Comparison of ENCODE assay signal across 12 cellular contexts in the genomic region with DNA sequence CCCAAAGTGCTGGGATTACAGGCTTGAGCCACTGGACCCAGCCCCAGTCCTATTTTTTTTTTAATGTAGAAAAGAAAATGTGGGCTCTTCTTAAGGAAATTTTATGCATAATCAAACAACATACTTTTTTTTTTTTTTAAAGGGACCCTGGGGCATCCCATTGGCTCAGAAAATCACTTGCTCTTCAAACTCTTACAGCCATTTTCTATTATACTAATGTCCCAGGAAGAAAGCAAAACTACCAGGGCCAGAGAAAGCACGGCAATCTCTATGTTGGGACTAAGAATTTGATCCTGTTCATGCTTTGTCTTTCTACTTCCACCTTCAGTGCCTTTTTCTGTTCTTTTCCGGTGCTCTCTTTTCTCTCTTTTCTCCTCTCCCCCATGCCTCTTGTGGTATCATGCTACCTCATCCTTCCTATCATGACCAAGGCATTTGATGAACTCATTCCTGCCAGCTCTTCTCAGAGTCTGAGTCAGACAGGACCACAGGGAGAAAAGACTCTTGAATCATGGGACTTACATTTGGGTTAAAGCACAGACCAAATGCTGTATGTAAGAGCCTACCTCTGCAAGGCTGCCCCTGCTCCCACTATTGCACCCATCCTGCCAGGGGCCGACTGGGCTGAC.
DNase-seq lines count a peak whose midpoint lies in the region; ATAC-seq lines count a peak whose summit lies in the region.
"Had no signal": no experiment of that assay in that cellular context is flagged by ENCODE, and none has a peak within 500 bp of the region (broad histone marks: within the 10 kb centered on the region; RNA-seq: fewer than 3 reads in every experiment).

No MANE protein-coding gene starts in this region.

- ATAC-seq in GM19463 (IDR thresholded peaks at IDR 0.05; ENCODE audit: unreplicated experiment), result no peak

- in situ Hi-C loops in Caki2 (cut with HindIII; ENCODE audit: low pct_unique_long_range_greater_than_20kb, low sequenced_read_pairs), result no loop called here
- in situ Hi-C loops in KBM-7 (cut with MboI; ENCODE audit: low pct_unique_long_range_greater_than_20kb, low sequenced_read_pairs), result no loop called here

- DNase-seq in Caki2 (ENCODE audit: low read depth), result peak; percentile 70
- DNase-seq in KBM-7, result peak; percentile 11
- DNase-seq in astrocyte of the hippocampus (ENCODE audit: low read depth, low spot score), result peak; percentile 85
- DNase-seq in mesenteric fat pad (ENCODE audit: low spot score), result peak; percentile 6
- no peak for DNase-seq in effector CD4-positive, alpha-beta T cell
- DNase-seq in SKM-1 (lab: John Stamatoyannopoulos, UW; ENCODE audit: unreplicated experiment), result no peak
- DNase-seq in NCI-H146 treated with DMSO at 0.1 percent for 48 hours (lab: John Stamatoyannopoulos, UW; ENCODE audit: unreplicated experiment), result no peak
- DNase-seq: activated CD4-positive, alpha-beta T cell treated with anti-CD3 and anti-CD28 coated beads for 4 hours; cerebellar nuclear complex; NCI-H510A treated with DMSO at 0.1 percent for 48 hours; transverse colon had no signal

Comparison
In these comparisons a context has a peak if more than half of its experiments do, and no peak if none do; other contexts are left out.
1. DNase-seq: peak in Caki2 (single experiment), KBM-7 (single experiment), astrocyte of the hippocampus (single experiment) and mesenteric fat pad (single experiment); none in effector CD4-positive, alpha-beta T cell (single experiment), SKM-1 (single experiment) and NCI-H146 treated with DMSO at 0.1 percent for 48 hours (single experiment).